Comparison of ENCODE assay signal across 27 cellular contexts in genomic region chr5:57719216-57719615, GRCh38.
"Had no signal": no experiment of that assay in that cellular context is flagged by ENCODE, and none has a peak within 500 bp of the region (broad histone marks: within the 10 kb centered on the region; RNA-seq: fewer than 3 reads in every experiment).

No MANE protein-coding gene starts in this region.

- H3K36me3 ChIP-seq: adrenal gland, breast epithelium, MG63 had no signal

- H3K9me3 ChIP-seq: adrenal gland, breast epithelium, MG63 had no signal

- H3K27ac ChIP-seq: breast epithelium had no signal

- ATAC-seq: activated T-cell treated with anti-CD3 and anti-CD28 coated beads, Interleukin-2, amount 50 U/mL, for 72 hours; Panc1; Right ventricle myocardium inferior; T-helper 17 cell had no signal

- FAIRE-seq: TTC549 had no signal

- H3K4me1 ChIP-seq: adrenal gland, breast epithelium had no signal

- H3K4me3 ChIP-seq: adrenal gland, breast epithelium, MG63 had no signal

- H3K27me3 ChIP-seq: adrenal gland, breast epithelium, MG63 had no signal

- DNase-seq: activated CD4-positive, alpha-beta memory T cell treated with anti-CD3 and anti-CD28 coated beads, Interleukin-2, amount 10 ng/mL, durations not matched to agents 7 days and 5 days; activated CD4-positive, alpha-beta T cell treated with anti-CD3 and anti-CD28 coated beads, Interleukin-2, amount 50 U/mL, for 1 hour; activated CD4-positive, CD25-positive, alpha-beta regulatory T cell; activated gamma-delta T cell treated with Interleukin-2 at 50 U/mL for 16 hours; activated naive CD4-positive, alpha-beta T cell treated with anti-CD3 and anti-CD28 coated beads, Interleukin-2, amount 10 ng/mL, durations not matched to agents 7 days and 5 days; activated naive CD8-positive, alpha-beta T cell treated with anti-CD3 and anti-CD28 coated beads for 36 hours; activated T-cell treated with anti-CD3 and anti-CD28 coated beads, Interleukin-2, amount 50 U/mL, for 72 hours; adrenal gland; anterior cingulate cortex; caudate nucleus; MG63; NCI-H1105; NCI-H1436; NCI-H1694 treated with DMSO at 0.1 percent for 48 hours; NCI-H2029 treated with DMSO at 0.1 percent for 48 hours; NCI-H345; NCI-H510A treated with DMSO at 0.1 percent for 48 hours; NCI-H69; NK-92 treated with Interleukin-12 subunit alpha and Interleukin-12 subunit beta, amount 100 ng/mL, for 24 hours; OCI-M1; RPMI8226; T-helper 17 cell; T-helper 9 cell had no signal
